19 cellular contexts compared by ENCODE assay signal in genomic region chr11:15057352-15057751, GRCh38. TPM values are rescaled to one million over a fixed set of nuclear protein-coding genes. Genes with fewer than 3 reads are reported as not detected.
DNase-seq lines count a peak whose midpoint lies in the region; ATAC-seq, FAIRE-seq and TF ChIP-seq lines count a peak whose summit lies in the region.
"Had no signal": no experiment of that assay in that cellular context is flagged by ENCODE, and none has a peak within 500 bp of the region (broad histone marks: within the 10 kb centered on the region; RNA-seq: fewer than 3 reads in every experiment).

No MANE protein-coding gene starts in this region.

- H3K27ac ChIP-seq in HEK293 (ENCODE audit: extremely low read depth, low read depth, low read length) = no peak overlapping the region
- H3K27ac ChIP-seq: GM23248 had no signal

- H3K4me1 ChIP-seq in HEK293 (ENCODE audit: control insufficient read depth, insufficient read depth, low read length) = no peaks in the 10 kb centered on the region
- H3K4me1 ChIP-seq: Caco-2 had no signal

- H3K9me3 ChIP-seq in HEK293 (ENCODE audit: control insufficient read depth, insufficient read depth, low read depth, low read length) = no peaks in the 10 kb centered on the region
- H3K9me3 ChIP-seq: Caco-2 had no signal

- CTCF ChIA-PET in HEK293 (lab: Yijun Ruan, JAX) = interaction anchor here (0.5 to 1.2 kb wide), 2 partner anchors 47 to 149 kb away, joined by 3 read pairs; no protein-coding TSS in a partner anchor
- CTCF ChIA-PET in activated CD8-positive, alpha-beta memory T cell treated with anti-CD3 and anti-CD28 coated beads, Interleukin-2, amount 10 ng/mL, durations not matched to agents 7 days and 5 days (lab: Charles Lee) = interaction anchor here (1.7 kb wide), 1 partner anchor 149 kb away, joined by 4 read pairs; no protein-coding TSS in a partner anchor

- H3K4me3 Mint-ChIP-seq in activated CD8-positive, alpha-beta memory T cell treated with anti-CD3 and anti-CD28 coated beads, Interleukin-2, amount 10 ng/mL, durations not matched to agents 7 days and 5 days = no peak overlapping the region
- H3K4me3 Mint-ChIP-seq: CD4-positive, alpha-beta memory T cell had no signal

- H3K9me3 Mint-ChIP-seq in activated CD8-positive, alpha-beta memory T cell treated with anti-CD3 and anti-CD28 coated beads, Interleukin-2, amount 10 ng/mL, durations not matched to agents 7 days and 5 days (ENCODE audit: low read depth) = no peaks in the 10 kb centered on the region
- H3K9me3 Mint-ChIP-seq: CD4-positive, alpha-beta memory T cell had no signal

- TF ChIP-seq CTCF in HEK293 (tag by site-specific recombination; IDR thresholded peaks at IDR 0.05) = no peak

- H3K36me3 ChIP-seq in HEK293 (ENCODE audit: control insufficient read depth in 2 of 2, insufficient read depth in 1 of 2, low read length in 2 of 2) = no peaks in the 10 kb centered on the region

- peaks cover 14% of the 10 kb centered on the region for H3K27me3 Mint-ChIP-seq in activated CD8-positive, alpha-beta memory T cell treated with anti-CD3 and anti-CD28 coated beads, Interleukin-2, amount 10 ng/mL, durations not matched to agents 7 days and 5 days

- H3K36me3 Mint-ChIP-seq in activated CD8-positive, alpha-beta memory T cell treated with anti-CD3 and anti-CD28 coated beads, Interleukin-2, amount 10 ng/mL, durations not matched to agents 7 days and 5 days = no peaks in the 10 kb centered on the region
- H3K36me3 Mint-ChIP-seq: CD4-positive, alpha-beta memory T cell had no signal

- POLR2A ChIA-PET in HEK293 (lab: Yijun Ruan, JAX) = no interaction called here

- no peak for FAIRE-seq in HTR-8/SVneo (lab: Jason Lieb, UNC)
- FAIRE-seq: G401.6, GM12892, GM19239, H1 had no signal

- DNase-seq in NCI-H524 (lab: John Stamatoyannopoulos, UW) (peak; percentile 60 to 89), kidney tubule cell (ENCODE audit: low spot score) (peak; percentile 11), HTR-8/SVneo (ENCODE audit: insufficient read length, low spot score) (no peak)
- DNase-seq in activated CD8-positive, alpha-beta memory T cell treated with anti-CD3 and anti-CD28 coated beads, Interleukin-2, amount 10 ng/mL, durations not matched to agents 7 days and 5 days = no peak
- DNase-seq: C1 segment of cervical spinal cord; Caco-2; CD4-positive, alpha-beta memory T cell; DMS153; DND-41; GM23248; H7; HCEC 1CT had no signal

- no peak overlapping the region for H3K4me3 ChIP-seq in HEK293 (ENCODE audit: low read depth, low read length)
- H3K4me3 ChIP-seq: GM23248 had no signal

- H3K27ac Mint-ChIP-seq in activated CD8-positive, alpha-beta memory T cell treated with anti-CD3 and anti-CD28 coated beads, Interleukin-2, amount 10 ng/mL, durations not matched to agents 7 days and 5 days = no peak overlapping the region
- H3K27ac Mint-ChIP-seq: CD4-positive, alpha-beta memory T cell had no signal

- peaks cover 4% of the 10 kb centered on the region for H3K4me1 Mint-ChIP-seq in activated CD8-positive, alpha-beta memory T cell treated with anti-CD3 and anti-CD28 coated beads, Interleukin-2, amount 10 ng/mL, durations not matched to agents 7 days and 5 days
- H3K4me1 Mint-ChIP-seq: CD4-positive, alpha-beta memory T cell had no signal

- ATAC-seq in activated CD8-positive, alpha-beta memory T cell treated with anti-CD3 and anti-CD28 coated beads, Interleukin-2, amount 10 ng/mL, durations not matched to agents 7 days and 5 days = no peak
- no peak for ATAC-seq in GM18511 (IDR thresholded peaks at IDR 0.05; ENCODE audit: unreplicated experiment)

TF ChIP-seq in HEK293, 187 proteins besides CTCF, POLR2A, EP300 and RAD21:
- TF ChIP-seq ZNF239 (tag by site-specific recombination; IDR thresholded peaks at IDR 0.05) (no peak), GLIS1 (tag by site-specific recombination; IDR thresholded peaks at IDR 0.05) (no peak), ZBTB20 (tag by site-specific recombination; IDR thresholded peaks at IDR 0.05) (no peak), ZNF76 (tag by site-specific recombination; IDR thresholded peaks at IDR 0.05; ENCODE audit: borderline replicate concordance, low read depth) (no peak), PRDM10 (tag by site-specific recombination; IDR thresholded peaks at IDR 0.05) (peak; percentile 30; the same call in 1 of the 2 replicates), ZNF660 (tag by site-specific recombination; IDR thresholded peaks at IDR 0.05) (peak; percentile 63; the same call in 1 of the 2 replicates), ZNF311 (tag by site-specific recombination; IDR thresholded peaks at IDR 0.05; ENCODE audit: borderline replicate concordance) (no peak), PATZ1 (tag by site-specific recombination; IDR thresholded peaks at IDR 0.05) (no peak), ZNF701 (tag by site-specific recombination; IDR thresholded peaks at IDR 0.05) (no peak), ZNF121 (tag by site-specific recombination; IDR thresholded peaks at IDR 0.05) (no peak), GLI2 (tag by site-specific recombination; IDR thresholded peaks at IDR 0.05; ENCODE audit: borderline replicate concordance, low read depth) (no peak), ZBTB21 (tag by site-specific recombination; IDR thresholded peaks at IDR 0.05) (no peak)

RNA-seq across cellular contexts. Expression of gene CALCB, which starts 16.0 kb away (rescaled TPM):
- 1 to 10 TPM in 1 of 2 experiments, under 1 TPM in 1; 0.91 to 1.4 TPM for total RNA-seq in activated CD8-positive, alpha-beta memory T cell treated with anti-CD3 and anti-CD28 coated beads, Interleukin-2, amount 10 ng/mL, durations not matched to agents 7 days and 5 days
- total RNA-seq: A172, Caco-2, GM23248 had no signal

RNA-seq across cellular contexts. Expression of gene INSC, which starts 57.4 kb away (rescaled TPM):
- total RNA-seq in activated CD8-positive, alpha-beta memory T cell treated with anti-CD3 and anti-CD28 coated beads, Interleukin-2, amount 10 ng/mL, durations not matched to agents 7 days and 5 days = under 1 TPM; 0.49 to 0.61 TPM
- total RNA-seq: A172, Caco-2, H7 had no signal

Comparison
In these comparisons a context has a peak if more than half of its experiments do, and no peak if none do; other contexts are left out.
1. DNase-seq: peak in NCI-H524 (2 of 2) and kidney tubule cell (single experiment); none in HTR-8/SVneo (single experiment) and activated CD8-positive, alpha-beta memory T cell treated with anti-CD3 and anti-CD28 coated beads, Interleukin-2, amount 10 ng/mL, durations not matched to agents 7 days and 5 days (single experiment).